ENCODE assay signal across 11 cellular contexts in genomic region chr11:123122341-123122740, GRCh38.
DNase-seq lines count a peak whose midpoint lies in the region; TF ChIP-seq lines count a peak whose summit lies in the region.
"Had no signal": no experiment of that assay in that cellular context is flagged by ENCODE, and none has a peak within 500 bp of the region (broad histone marks: within the 10 kb centered on the region; RNA-seq: fewer than 3 reads in every experiment).

No MANE protein-coding gene starts in this region.

- H3K27ac Mint-ChIP-seq in glutamatergic neuron (ENCODE audit: unreplicated experiment) = peak overlapping the region; percentile 20
- H3K27ac Mint-ChIP-seq: activated B cell treated with CpG ODN at 0.5 μM for 24 hours; CD4-positive, alpha-beta T cell had no signal

- H3K27me3 Mint-ChIP-seq in glutamatergic neuron (ENCODE audit: unreplicated experiment) = peaks cover 3% of the 10 kb centered on the region

- DNase-seq in ELR (ENCODE audit: low read depth) = peak; percentile 20
- peak; percentile 94 for DNase-seq in amniotic epithelial cell (ENCODE audit: low read depth)
- DNase-seq in glutamatergic neuron = no peak
- DNase-seq in renal cortical epithelial cell (ENCODE audit: low read depth) = peak; percentile 72
- DNase-seq in hippocampal formation (lab: John Stamatoyannopoulos, UW) = no peak
- DNase-seq in NCI-H2196 (lab: John Stamatoyannopoulos, UW; ENCODE audit: unreplicated experiment) = no peak
- DNase-seq in mesenteric fat pad (ENCODE audit: low spot score) = no peak
- DNase-seq in HuH-7.5 (ENCODE audit: low spot score) = no peak
- DNase-seq: activated B cell treated with CpG ODN at 0.5 μM for 24 hours; CD4-positive, alpha-beta T cell; NK-92 treated with Interleukin-12 subunit alpha and Interleukin-12 subunit beta, amount 100 ng/mL, for 24 hours had no signal

- TF ChIP-seq CTCF in glutamatergic neuron (IDR thresholded peaks at IDR 0.05; ENCODE audit: partially characterized antibody, unreplicated experiment) = no peak

- H3K4me3 Mint-ChIP-seq in glutamatergic neuron (ENCODE audit: unreplicated experiment) = no peak overlapping the region
- H3K4me3 Mint-ChIP-seq: activated B cell treated with CpG ODN at 0.5 μM for 24 hours; CD4-positive, alpha-beta T cell had no signal

- H3K36me3 Mint-ChIP-seq in glutamatergic neuron (ENCODE audit: unreplicated experiment) = no peaks in the 10 kb centered on the region

- peaks cover 3% of the 10 kb centered on the region for H3K9me3 Mint-ChIP-seq in glutamatergic neuron (ENCODE audit: unreplicated experiment)
- H3K9me3 Mint-ChIP-seq: activated B cell treated with CpG ODN at 0.5 μM for 24 hours; CD4-positive, alpha-beta T cell had no signal

- peaks cover 13% of the 10 kb centered on the region for H3K4me1 Mint-ChIP-seq in glutamatergic neuron (ENCODE audit: low read depth, unreplicated experiment)
- H3K4me1 Mint-ChIP-seq: activated B cell treated with CpG ODN at 0.5 μM for 24 hours had no signal

Comparison
In these comparisons a context has a peak if more than half of its experiments do, and no peak if none do; other contexts are left out.
1. DNase-seq: peak in ELR (single experiment), amniotic epithelial cell (single experiment) and renal cortical epithelial cell (single experiment); none in glutamatergic neuron (single experiment), hippocampal formation (0 of 2), NCI-H2196 (single experiment), mesenteric fat pad (single experiment) and HuH-7.5 (single experiment).